ENCODE assay signal across 1 cellular context in the genomic region with DNA sequence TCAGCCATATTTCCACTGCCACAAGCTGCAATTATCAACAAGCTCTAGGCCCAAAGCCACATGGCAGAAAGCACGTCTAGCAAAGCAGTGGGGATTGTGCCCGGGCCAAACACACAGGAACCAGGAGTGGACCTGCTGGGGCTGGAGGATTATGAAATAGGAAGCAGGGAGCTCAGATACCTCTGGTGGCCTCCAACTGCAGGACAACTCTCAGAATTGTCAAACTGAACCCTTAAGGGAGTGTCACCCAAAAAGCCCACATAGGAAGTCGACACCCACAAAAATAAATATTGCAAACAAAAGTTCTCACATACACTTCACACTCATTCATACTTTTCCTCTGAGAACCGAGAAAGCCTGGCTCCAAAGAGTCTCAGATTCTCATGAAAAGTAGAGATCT.
TF ChIP-seq lines count a peak whose summit lies in the region.

No MANE protein-coding gene starts in this region.

TF ChIP-seq in GM23338, 12 proteins besides CTCF, POLR2A, EP300 and RAD21 (continued from another document):
- TF ChIP-seq, protein P1, sequence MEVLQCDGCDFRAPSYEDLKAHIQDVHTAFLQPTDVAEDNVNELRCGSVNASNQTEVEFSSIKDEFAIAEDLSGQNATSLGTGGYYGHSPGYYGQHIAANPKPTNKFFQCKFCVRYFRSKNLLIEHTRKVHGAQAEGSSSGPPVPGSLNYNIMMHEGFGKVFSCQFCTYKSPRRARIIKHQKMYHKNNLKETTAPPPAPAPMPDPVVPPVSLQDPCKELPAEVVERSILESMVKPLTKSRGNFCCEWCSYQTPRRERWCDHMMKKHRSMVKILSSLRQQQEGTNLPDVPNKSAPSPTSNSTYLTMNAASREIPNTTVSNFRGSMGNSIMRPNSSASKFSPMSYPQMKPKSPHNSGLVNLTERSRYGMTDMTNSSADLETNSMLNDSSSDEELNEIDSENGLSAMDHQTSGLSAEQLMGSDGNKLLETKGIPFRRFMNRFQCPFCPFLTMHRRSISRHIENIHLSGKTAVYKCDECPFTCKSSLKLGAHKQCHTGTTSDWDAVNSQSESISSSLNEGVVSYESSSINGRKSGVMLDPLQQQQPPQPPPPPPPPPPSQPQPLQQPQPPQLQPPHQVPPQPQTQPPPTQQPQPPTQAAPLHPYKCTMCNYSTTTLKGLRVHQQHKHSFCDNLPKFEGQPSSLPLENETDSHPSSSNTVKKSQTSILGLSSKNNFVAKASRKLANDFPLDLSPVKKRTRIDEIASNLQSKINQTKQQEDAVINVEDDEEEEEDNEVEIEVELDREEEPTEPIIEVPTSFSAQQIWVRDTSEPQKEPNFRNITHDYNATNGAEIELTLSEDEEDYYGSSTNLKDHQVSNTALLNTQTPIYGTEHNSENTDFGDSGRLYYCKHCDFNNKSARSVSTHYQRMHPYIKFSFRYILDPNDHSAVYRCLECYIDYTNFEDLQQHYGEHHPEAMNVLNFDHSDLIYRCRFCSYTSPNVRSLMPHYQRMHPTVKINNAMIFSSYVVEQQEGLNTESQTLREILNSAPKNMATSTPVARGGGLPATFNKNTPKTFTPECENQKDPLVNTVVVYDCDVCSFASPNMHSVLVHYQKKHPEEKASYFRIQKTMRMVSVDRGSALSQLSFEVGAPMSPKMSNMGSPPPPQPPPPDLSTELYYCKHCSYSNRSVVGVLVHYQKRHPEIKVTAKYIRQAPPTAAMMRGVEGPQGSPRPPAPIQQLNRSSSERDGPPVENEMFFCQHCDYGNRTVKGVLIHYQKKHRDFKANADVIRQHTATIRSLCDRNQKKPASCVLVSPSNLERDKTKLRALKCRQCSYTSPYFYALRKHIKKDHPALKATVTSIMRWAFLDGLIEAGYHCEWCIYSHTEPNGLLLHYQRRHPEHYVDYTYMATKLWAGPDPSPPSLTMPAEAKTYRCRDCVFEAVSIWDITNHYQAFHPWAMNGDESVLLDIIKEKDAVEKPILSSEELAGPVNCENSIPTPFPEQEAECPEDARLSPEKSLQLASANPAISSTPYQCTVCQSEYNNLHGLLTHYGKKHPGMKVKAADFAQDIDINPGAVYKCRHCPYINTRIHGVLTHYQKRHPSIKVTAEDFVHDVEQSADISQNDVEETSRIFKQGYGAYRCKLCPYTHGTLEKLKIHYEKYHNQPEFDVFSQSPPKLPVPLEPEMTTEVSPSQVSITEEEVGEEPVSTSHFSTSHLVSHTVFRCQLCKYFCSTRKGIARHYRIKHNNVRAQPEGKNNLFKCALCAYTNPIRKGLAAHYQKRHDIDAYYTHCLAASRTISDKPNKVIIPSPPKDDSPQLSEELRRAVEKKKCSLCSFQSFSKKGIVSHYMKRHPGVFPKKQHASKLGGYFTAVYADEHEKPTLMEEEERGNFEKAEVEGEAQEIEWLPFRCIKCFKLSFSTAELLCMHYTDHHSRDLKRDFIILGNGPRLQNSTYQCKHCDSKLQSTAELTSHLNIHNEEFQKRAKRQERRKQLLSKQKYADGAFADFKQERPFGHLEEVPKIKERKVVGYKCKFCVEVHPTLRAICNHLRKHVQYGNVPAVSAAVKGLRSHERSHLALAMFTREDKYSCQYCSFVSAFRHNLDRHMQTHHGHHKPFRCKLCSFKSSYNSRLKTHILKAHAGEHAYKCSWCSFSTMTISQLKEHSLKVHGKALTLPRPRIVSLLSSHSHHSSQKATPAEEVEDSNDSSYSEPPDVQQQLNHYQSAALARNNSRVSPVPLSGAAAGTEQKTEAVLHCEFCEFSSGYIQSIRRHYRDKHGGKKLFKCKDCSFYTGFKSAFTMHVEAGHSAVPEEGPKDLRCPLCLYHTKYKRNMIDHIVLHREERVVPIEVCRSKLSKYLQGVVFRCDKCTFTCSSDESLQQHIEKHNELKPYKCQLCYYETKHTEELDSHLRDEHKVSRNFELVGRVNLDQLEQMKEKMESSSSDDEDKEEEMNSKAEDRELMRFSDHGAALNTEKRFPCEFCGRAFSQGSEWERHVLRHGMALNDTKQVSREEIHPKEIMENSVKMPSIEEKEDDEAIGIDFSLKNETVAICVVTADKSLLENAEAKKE (CRISPR knock-in tag; IDR thresholded peaks at IDR 0.05): no peak
- TF ChIP-seq, protein P2, sequence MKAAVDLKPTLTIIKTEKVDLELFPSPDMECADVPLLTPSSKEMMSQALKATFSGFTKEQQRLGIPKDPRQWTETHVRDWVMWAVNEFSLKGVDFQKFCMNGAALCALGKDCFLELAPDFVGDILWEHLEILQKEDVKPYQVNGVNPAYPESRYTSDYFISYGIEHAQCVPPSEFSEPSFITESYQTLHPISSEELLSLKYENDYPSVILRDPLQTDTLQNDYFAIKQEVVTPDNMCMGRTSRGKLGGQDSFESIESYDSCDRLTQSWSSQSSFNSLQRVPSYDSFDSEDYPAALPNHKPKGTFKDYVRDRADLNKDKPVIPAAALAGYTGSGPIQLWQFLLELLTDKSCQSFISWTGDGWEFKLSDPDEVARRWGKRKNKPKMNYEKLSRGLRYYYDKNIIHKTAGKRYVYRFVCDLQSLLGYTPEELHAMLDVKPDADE (IDR thresholded peaks at IDR 0.05): no peak
- no peak for TF ChIP-seq ZNF331 (CRISPR knock-in tag; IDR thresholded peaks at IDR 0.05; ENCODE audit: low read depth)
- no peak for TF ChIP-seq EZH2 (IDR thresholded peaks at IDR 0.05; ENCODE audit: low read depth, unreplicated experiment)
- no peak for TF ChIP-seq JUNB (IDR thresholded peaks at IDR 0.05; ENCODE audit: unreplicated experiment)
- no peak for TF ChIP-seq ZNF114 (CRISPR knock-in tag; IDR thresholded peaks at IDR 0.05)
- no peak for TF ChIP-seq EZH2phosphoT487 (IDR thresholded peaks at IDR 0.05; ENCODE audit: unreplicated experiment)
- TF ChIP-seq, protein P3, sequence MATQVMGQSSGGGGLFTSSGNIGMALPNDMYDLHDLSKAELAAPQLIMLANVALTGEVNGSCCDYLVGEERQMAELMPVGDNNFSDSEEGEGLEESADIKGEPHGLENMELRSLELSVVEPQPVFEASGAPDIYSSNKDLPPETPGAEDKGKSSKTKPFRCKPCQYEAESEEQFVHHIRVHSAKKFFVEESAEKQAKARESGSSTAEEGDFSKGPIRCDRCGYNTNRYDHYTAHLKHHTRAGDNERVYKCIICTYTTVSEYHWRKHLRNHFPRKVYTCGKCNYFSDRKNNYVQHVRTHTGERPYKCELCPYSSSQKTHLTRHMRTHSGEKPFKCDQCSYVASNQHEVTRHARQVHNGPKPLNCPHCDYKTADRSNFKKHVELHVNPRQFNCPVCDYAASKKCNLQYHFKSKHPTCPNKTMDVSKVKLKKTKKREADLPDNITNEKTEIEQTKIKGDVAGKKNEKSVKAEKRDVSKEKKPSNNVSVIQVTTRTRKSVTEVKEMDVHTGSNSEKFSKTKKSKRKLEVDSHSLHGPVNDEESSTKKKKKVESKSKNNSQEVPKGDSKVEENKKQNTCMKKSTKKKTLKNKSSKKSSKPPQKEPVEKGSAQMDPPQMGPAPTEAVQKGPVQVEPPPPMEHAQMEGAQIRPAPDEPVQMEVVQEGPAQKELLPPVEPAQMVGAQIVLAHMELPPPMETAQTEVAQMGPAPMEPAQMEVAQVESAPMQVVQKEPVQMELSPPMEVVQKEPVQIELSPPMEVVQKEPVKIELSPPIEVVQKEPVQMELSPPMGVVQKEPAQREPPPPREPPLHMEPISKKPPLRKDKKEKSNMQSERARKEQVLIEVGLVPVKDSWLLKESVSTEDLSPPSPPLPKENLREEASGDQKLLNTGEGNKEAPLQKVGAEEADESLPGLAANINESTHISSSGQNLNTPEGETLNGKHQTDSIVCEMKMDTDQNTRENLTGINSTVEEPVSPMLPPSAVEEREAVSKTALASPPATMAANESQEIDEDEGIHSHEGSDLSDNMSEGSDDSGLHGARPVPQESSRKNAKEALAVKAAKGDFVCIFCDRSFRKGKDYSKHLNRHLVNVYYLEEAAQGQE (IDR thresholded peaks at IDR 0.05; ENCODE audit: unreplicated experiment): no peak
- no peak for TF ChIP-seq CREB1 (CRISPR knock-in tag; IDR thresholded peaks at IDR 0.05; ENCODE audit: low read depth)
- no peak for TF ChIP-seq NANOG (IDR thresholded peaks at IDR 0.05; ENCODE audit: borderline replicate concordance)
